In genomic region chr11:89491141-89491690, GRCh38 we compare ENCODE assay signal across 9 cellular contexts. TPM values are rescaled to one million over a fixed set of nuclear protein-coding genes. Genes with fewer than 3 reads are reported as not detected.
A peak's percentile ranks its signal among the peaks of the same experiment; 100 is the strongest.
DNase-seq lines count a peak whose midpoint lies in the region; ATAC-seq and TF ChIP-seq lines count a peak whose summit lies in the region.
"Had no signal": no experiment of that assay in that cellular context is flagged by ENCODE, and none has a peak within 500 bp of the region (broad histone marks: within the 10 kb centered on the region; RNA-seq: fewer than 3 reads in every experiment).

Gene NOX4, minus strand, starts transcription at chr11:89491375. Its CDS starts 129 bp downstream, at chr11:89491246.

- peak within 1 kb of the TSS; percentile 57 for H3K4me3 ChIP-seq in fibroblast of pulmonary artery (replicated peaks; ENCODE audit: low read depth, low read length)
- peak within 1 kb of the TSS; percentile 49 for H3K4me3 ChIP-seq in upper lobe of right lung

- TF ChIP-seq CTCF in fibroblast of pulmonary artery (IDR thresholded peaks at IDR 0.05; ENCODE audit: low read length, missing control alignments), result no peak
- TF ChIP-seq CTCF in upper lobe of right lung (IDR thresholded peaks at IDR 0.05), result no peak

- no peaks in the 10 kb centered on the region for H3K36me3 ChIP-seq in upper lobe of right lung

- intact Hi-C loops in upper lobe of right lung (cut with DNase I), result no loop called here

- ATAC-seq in upper lobe of right lung (peak; percentile 86), GM18858 (IDR thresholded peaks at IDR 0.05; ENCODE audit: unreplicated experiment) (no peak)

- peaks cover 6% of the 10 kb centered on the region for H3K4me1 ChIP-seq in upper lobe of right lung

- H3K9me3 ChIP-seq in upper lobe of right lung, result no peaks in the 10 kb centered on the region

- no peaks in the 10 kb centered on the region for H3K27me3 ChIP-seq in upper lobe of right lung

- H3K27ac ChIP-seq in upper lobe of right lung, result peak within 1 kb of the TSS; percentile 55

- DNase-seq in DMS53 (lab: John Stamatoyannopoulos, UW) (peak; percentile 69), DMS53 treated with DMSO at 0.1 percent for 48 hours (lab: John Stamatoyannopoulos, UW; ENCODE audit: unreplicated experiment) (no peak), fibroblast of pulmonary artery (ENCODE audit: low read depth) (peak; percentile 63), midbrain (lab: John Stamatoyannopoulos, UW) (peak; percentile 46), upper lobe of right lung (peak; percentile 63), NOMO-1 (lab: John Stamatoyannopoulos, UW; ENCODE audit: unreplicated experiment in 2 of 2) (no peak)
- no peak for DNase-seq in effector CD4-positive, alpha-beta T cell
- DNase-seq: activated CD4-positive, CD25-positive, alpha-beta regulatory T cell had no signal

RNA-seq across cellular contexts. Expression of gene NOX4, which starts in this region (rescaled TPM):
- 2.7 TPM for total RNA-seq in upper lobe of right lung

Comparison
In these comparisons a context has a peak if more than half of its experiments do, and no peak if none do; other contexts are left out.
1. DNase-seq: peak in DMS53 (single experiment), fibroblast of pulmonary artery (single experiment), midbrain (single experiment) and upper lobe of right lung (single experiment); none in DMS53 treated with DMSO at 0.1 percent for 48 hours (single experiment), effector CD4-positive, alpha-beta T cell (single experiment) and NOMO-1 (0 of 2).